Comparison of ENCODE assay signal across 1 cellular context in genomic region chr1:32273389-32274208, GRCh38.
A peak's percentile ranks its signal among the peaks of the same experiment; 100 is the strongest.
TF ChIP-seq lines count a peak whose summit lies in the region.

No MANE protein-coding gene starts in this region.

TF ChIP-seq in H1, 55 proteins besides CTCF, POLR2A, EP300 and RAD21 (continued from another document):
- TF ChIP-seq TBP (IDR thresholded peaks at IDR 0.05; ENCODE audit: low read depth, low read length) (no peak), JUND (IDR thresholded peaks at IDR 0.05; ENCODE audit: low read length) (peak; percentile 72; the same call in 1 of the 2 replicates), YY1 (IDR thresholded peaks at IDR 0.05; ENCODE audit: low read depth, low read length) (peak; percentile 21; the same call in 1 of the 2 replicates)
- TF ChIP-seq, protein P1, sequence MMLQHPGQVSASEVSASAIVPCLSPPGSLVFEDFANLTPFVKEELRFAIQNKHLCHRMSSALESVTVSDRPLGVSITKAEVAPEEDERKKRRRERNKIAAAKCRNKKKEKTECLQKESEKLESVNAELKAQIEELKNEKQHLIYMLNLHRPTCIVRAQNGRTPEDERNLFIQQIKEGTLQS (IDR thresholded peaks at IDR 0.05; ENCODE audit: insufficient read depth, low read depth, low read length) = no peak
